Comparison of ENCODE assay signal across 18 cellular contexts in genomic region chr1:116031299-116031698, GRCh38.
"Had no signal": no experiment of that assay in that cellular context is flagged by ENCODE, and none has a peak within 500 bp of the region (broad histone marks: within the 10 kb centered on the region; RNA-seq: fewer than 3 reads in every experiment).

No MANE protein-coding gene starts in this region.

- H3K4me1 Mint-ChIP-seq: natural killer cell had no signal

- H3K4me3 ChIP-seq: esophagus muscularis mucosa, gastroesophageal sphincter, ovary, right atrium auricular region, sigmoid colon, skin epidermis, stomach, upper lobe of left lung had no signal

- H3K27me3 ChIP-seq: esophagus muscularis mucosa, gastroesophageal sphincter, ovary, right atrium auricular region, sigmoid colon, stomach, upper lobe of left lung had no signal

- H3K27ac ChIP-seq: epithelial cell of prostate, esophagus muscularis mucosa, gastroesophageal sphincter, ovary, right atrium auricular region, sigmoid colon, skin epidermis, stomach, upper lobe of left lung had no signal

- H3K36me3 Mint-ChIP-seq: natural killer cell had no signal

- H3K27me3 Mint-ChIP-seq: effector memory CD8-positive, alpha-beta T cell had no signal

- H3K9me3 Mint-ChIP-seq: effector memory CD8-positive, alpha-beta T cell; natural killer cell; neural crest cell had no signal

- H3K27ac Mint-ChIP-seq: effector memory CD8-positive, alpha-beta T cell; natural killer cell had no signal

- ATAC-seq: effector memory CD8-positive, alpha-beta T cell; gastroesophageal sphincter; natural killer cell had no signal

- H3K4me1 ChIP-seq: esophagus muscularis mucosa, gastroesophageal sphincter, right atrium auricular region, sigmoid colon, stomach, upper lobe of left lung had no signal

- H3K9me3 ChIP-seq: esophagus muscularis mucosa, gastroesophageal sphincter, ovary, right atrium auricular region, sigmoid colon, stomach, upper lobe of left lung had no signal

- H3K4me3 Mint-ChIP-seq: effector memory CD8-positive, alpha-beta T cell; natural killer cell; neural crest cell had no signal

- H3K36me3 ChIP-seq: ovary, right atrium auricular region, sigmoid colon had no signal

- DNase-seq: central memory CD4-positive, alpha-beta T cell; effector memory CD8-positive, alpha-beta T cell; glutamatergic neuron; mammary epithelial cell; natural killer cell; nucleus accumbens; ovary; sigmoid colon; stimulated activated CD4-positive, alpha-beta T cell treated with anti-CD3 and anti-CD28 coated beads, Interleukin-12 subunit alpha, Interleukin-12 subunit beta, amount 100 ng/mL, for 4 hours; stimulated activated naive CD4-positive, alpha-beta T cell; stomach had no signal
